In genomic region chr15:90013503-90013937, GRCh38 we compare ENCODE assay signal across 1 cellular context.
TF ChIP-seq lines count a peak whose summit lies in the region.

No MANE protein-coding gene starts in this region.

TF ChIP-seq in GM23338, 12 proteins besides CTCF, POLR2A, EP300 and RAD21 (continued from another document):
- TF ChIP-seq ZNF462 (CRISPR knock-in tag; IDR thresholded peaks at IDR 0.05) (no peak), REST (IDR thresholded peaks at IDR 0.05; ENCODE audit: unreplicated experiment) (no peak), POLR2AphosphoS5 (IDR thresholded peaks at IDR 0.05; ENCODE audit: low read depth) (no peak)
